Comparison of ENCODE assay signal across 8 cellular contexts in genomic region chr5:160399402-160400353, GRCh38. TPM values are rescaled to one million over a fixed set of nuclear protein-coding genes. Genes with fewer than 3 reads are reported as not detected.
A peak's percentile ranks its signal among the peaks of the same experiment; 100 is the strongest.
DNase-seq lines count a peak whose midpoint lies in the region; ATAC-seq and TF ChIP-seq lines count a peak whose summit lies in the region.

Gene FAM200C, minus strand, starts transcription at chr5:160400054. Its CDS starts 4,564 bp downstream, at chr5:160395490.

- H3K4me1 ChIP-seq in OCI-LY1 (ENCODE audit: insufficient read depth, low read length, severe bottlenecking) (peaks cover 15% of the 10 kb centered on the region), mucosa of descending colon (ENCODE audit: low read depth) (peaks cover 11% of the 10 kb centered on the region)

- peak within 1 kb of the TSS; percentile 84 for H3K9ac ChIP-seq in OCI-LY1 (ENCODE audit: low read length)

- peak within 1 kb of the TSS; percentile 88 for H3K4me2 ChIP-seq in OCI-LY1 (ENCODE audit: low read length)

- H3K27me3 ChIP-seq in OCI-LY1 (ENCODE audit: insufficient read depth, low read length) = no peaks in the 10 kb centered on the region

- H3F3A ChIP-seq in OCI-LY1 (ENCODE audit: insufficient read depth, low read length) = no peaks in the 10 kb centered on the region

- H3K4me3 ChIP-seq in OCI-LY1 (ENCODE audit: low read depth, low read length, poor library complexity, severe bottlenecking) (peak within 1 kb of the TSS; percentile 90), epithelial cell of esophagus (ENCODE audit: low read length) (peak within 1 kb of the TSS; percentile 83), mucosa of descending colon (peak within 1 kb of the TSS; percentile 43)

- no peaks in the 10 kb centered on the region for H4K20me1 ChIP-seq in OCI-LY1 (ENCODE audit: insufficient read depth, low read length)

- peak; percentile 94 for DNase-seq in DMS114 treated with DMSO at 0.1 percent for 48 hours (lab: John Stamatoyannopoulos, UW; ENCODE audit: unreplicated experiment)
- DNase-seq in HuH-7.5 (ENCODE audit: low spot score) = peak; percentile 91
- DNase-seq in activated T-cell treated with anti-CD3 and anti-CD28 coated beads for 24 hours (ENCODE audit: low read depth) = peak; percentile 66
- DNase-seq in epithelial cell of esophagus (ENCODE audit: low read depth) = peak; percentile 92
- peak; percentile 87 to 94 (median 92) for DNase-seq in mucosa of descending colon
- peak; percentile 30 to 38 for DNase-seq in stimulated activated CD8-positive, alpha-beta memory T cell treated with anti-CD3 and anti-CD28 coated beads, Interleukin-4, amount 100 ng/mL, for 1 hour (ENCODE audit: low read depth in 2 of 2, low spot score in 1 of 2)

- ATAC-seq in GM21529 (IDR thresholded peaks at IDR 0.05; ENCODE audit: unreplicated experiment) (peak; percentile 90), mucosa of descending colon (peak; percentile 99)

- intact Hi-C loops in mucosa of descending colon (cut with DNase I, micrococcal nuclease) = loop anchor here in 1 of 2 donors (10.0 kb wide), 1 partner anchor 385 kb away; no protein-coding TSS in a partner anchor

- H3K36me3 ChIP-seq in OCI-LY1 (ENCODE audit: insufficient read depth, low read length) (peaks cover 29% of the 10 kb centered on the region), mucosa of descending colon (ENCODE audit: low read depth) (peaks cover 12% of the 10 kb centered on the region)

- no peaks in the 10 kb centered on the region for H3K9me2 ChIP-seq in OCI-LY1 (ENCODE audit: low read depth, low read length)

- H3K9me3 ChIP-seq in OCI-LY1 (ENCODE audit: low read length) (no peaks in the 10 kb centered on the region), mucosa of descending colon (no peaks in the 10 kb centered on the region)

- H3K79me2 ChIP-seq in OCI-LY1 (ENCODE audit: insufficient read depth, low read length) = no peaks in the 10 kb centered on the region

- H2AFZ ChIP-seq in OCI-LY1 (ENCODE audit: low read length) = peak within 1 kb of the TSS; percentile 83

- H3K27ac ChIP-seq in OCI-LY1 (ENCODE audit: low read depth, low read length, poor library complexity, severe bottlenecking) = no peak within 1 kb of the TSS

- TF ChIP-seq CTCF in OCI-LY1 (IDR thresholded peaks at IDR 0.05; ENCODE audit: low read length) (no peak), epithelial cell of esophagus (IDR thresholded peaks at IDR 0.05; ENCODE audit: insufficient read depth, low read depth, low read length, missing control alignments) (no peak), mucosa of descending colon (IDR thresholded peaks at IDR 0.05) (no peak)

RNA-seq across cellular contexts. Expression of gene FAM200C, which starts in this region (rescaled TPM):
- total RNA-seq in mucosa of descending colon = 1 to 10 TPM; 1.7 to 4.3 (median 1.9) TPM

Comparison
In these comparisons a context has a peak if more than half of its experiments do, and no peak if none do; other contexts are left out.
1. DNase-seq: peak in every context shown above with its lines; median percentile 94 in DMS114 treated with DMSO at 0.1 percent for 48 hours; 92 in epithelial cell of esophagus; 92 in mucosa of descending colon; 91 in HuH-7.5; 66 in activated T-cell treated with anti-CD3 and anti-CD28 coated beads for 24 hours; 34 in stimulated activated CD8-positive, alpha-beta memory T cell treated with anti-CD3 and anti-CD28 coated beads, Interleukin-4, amount 100 ng/mL, for 1 hour.